In the genomic region with DNA sequence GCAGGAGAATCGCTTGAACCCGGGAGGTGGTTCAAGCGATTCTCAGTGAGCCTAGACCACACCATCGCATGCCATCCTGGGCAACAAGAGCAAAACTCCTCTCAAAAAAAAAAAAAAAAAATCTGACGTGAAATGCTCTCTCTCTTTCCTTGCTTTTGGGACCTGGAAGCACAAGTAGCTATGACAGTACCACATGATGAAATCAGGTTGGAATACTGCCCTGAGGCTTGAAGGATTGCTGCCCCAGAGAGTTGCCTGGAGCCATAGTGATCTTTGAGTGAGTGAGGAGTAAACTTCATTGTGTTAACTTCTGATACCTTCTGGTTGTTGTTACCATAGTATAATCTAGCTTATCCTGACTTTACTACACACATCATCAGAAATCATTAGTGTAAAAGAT, we compare ENCODE assay signal across 10 cellular contexts. TPM values are rescaled to one million over a fixed set of nuclear protein-coding genes. Genes with fewer than 3 reads are reported as not detected.
DNase-seq lines count a peak whose midpoint lies in the region; ATAC-seq and TF ChIP-seq lines count a peak whose summit lies in the region.
"Had no signal": no experiment of that assay in that cellular context is flagged by ENCODE, and none has a peak within 500 bp of the region (broad histone marks: within the 10 kb centered on the region; RNA-seq: fewer than 3 reads in every experiment).

No MANE protein-coding gene starts in this region.

- no peak overlapping the region for H3K9ac ChIP-seq in H9 (ENCODE audit: extremely low read depth, insufficient read length, low read length)
- no peak overlapping the region for H3K9ac ChIP-seq in smooth muscle cell (ENCODE audit: low read depth)
- H3K9ac ChIP-seq: KMS-11 had no signal

- H3K56ac ChIP-seq in H9 (ENCODE audit: insufficient read length, low read depth, low read length): no peak overlapping the region

- peaks cover 6% of the 10 kb centered on the region for H3K79me1 ChIP-seq in H9 (ENCODE audit: insufficient read depth, low read depth, low read length, poor library complexity, severe bottlenecking)

- H3F3A ChIP-seq in smooth muscle cell (ENCODE audit: low read depth): peaks cover 7% of the 10 kb centered on the region

- ATAC-seq in T-helper 17 cell: no peak
- no peak for ATAC-seq in GM19467 (IDR thresholded peaks at IDR 0.05; ENCODE audit: unreplicated experiment)

- H4K5ac ChIP-seq in H9 (ENCODE audit: insufficient read length, low read depth, low read length): no peak overlapping the region

- no peak overlapping the region for H2BK120ac ChIP-seq in H9 (ENCODE audit: low read depth, low read length, poor library complexity, severe bottlenecking)

- H4K91ac ChIP-seq in H9 (ENCODE audit: insufficient read length, low read depth, low read length): no peak overlapping the region

- no peaks in the 10 kb centered on the region; the same call in 1 of the 2 replicates for H3K4me1 ChIP-seq in H9 (ENCODE audit: insufficient read depth, low read length)
- peaks cover 50% of the 10 kb centered on the region for H3K4me1 ChIP-seq in smooth muscle cell (ENCODE audit: low read depth)

- H2BK20ac ChIP-seq in H9 (ENCODE audit: low read depth, low read length, poor library complexity, severe bottlenecking): no peak overlapping the region

- H2BK12ac ChIP-seq in H9 (ENCODE audit: insufficient read length, low read depth, low read length): no peak overlapping the region

- H3K4me2 ChIP-seq in H9 (ENCODE audit: insufficient read depth, insufficient read length, low read length) (no peak overlapping the region), smooth muscle cell (peak overlapping the region; percentile 61)
- H3K4me2 ChIP-seq: KMS-11 had no signal

- H3K79me2 ChIP-seq in H9 (ENCODE audit: insufficient read depth, low read length): peaks cover 14% of the 10 kb centered on the region; the same call in 1 of the 2 replicates
- H3K79me2 ChIP-seq in smooth muscle cell (ENCODE audit: low read depth): peaks cover 97% of the 10 kb centered on the region

- peak overlapping the region in 2 of 3 experiments; percentile 25 to 81; a peak in 3 of 7 replicates for H3K27ac Mint-ChIP-seq in H9
- H3K27ac Mint-ChIP-seq in T-helper 17 cell: peak overlapping the region; percentile 91

- H3K4me1 Mint-ChIP-seq in H9 (peaks cover 43 to 44% of the 10 kb centered on the region in 2 experiments), T-helper 17 cell (peaks cover 56% of the 10 kb centered on the region)

- TF ChIP-seq CTCF in H9 (conservative IDR thresholded peaks at IDR 0.05) (no peak), fibroblast of villous mesenchyme (IDR thresholded peaks at IDR 0.05; ENCODE audit: insufficient read depth, low read depth, low read length) (no peak), smooth muscle cell (IDR thresholded peaks at IDR 0.05; ENCODE audit: borderline replicate concordance, insufficient read depth, poor library complexity, severe bottlenecking) (no peak)

- no peaks in the 10 kb centered on the region for H3K9me3 ChIP-seq in H9 (ENCODE audit: control insufficient read depth, low read depth, low read length)
- no peaks in the 10 kb centered on the region for H3K9me3 ChIP-seq in T-helper 17 cell (ENCODE audit: control insufficient read depth, low read length, poor library complexity, severe bottlenecking)
- no peaks in the 10 kb centered on the region for H3K9me3 ChIP-seq in smooth muscle cell (replicated peaks; ENCODE audit: low read depth)

- no peak overlapping the region for H3K14ac ChIP-seq in H9 (ENCODE audit: insufficient read depth, low read length)

- H3K36me3 Mint-ChIP-seq in H9 (ENCODE audit: insufficient read depth in 1 of 3, low read depth in 3 of 3) (no peaks in the 10 kb centered on the region), T-helper 17 cell (ENCODE audit: low read depth) (no peaks in the 10 kb centered on the region)

- H3K27ac ChIP-seq in H9 (ENCODE audit: insufficient read length, low read depth, low read length): no peak overlapping the region
- peak overlapping the region; percentile 84 for H3K27ac ChIP-seq in smooth muscle cell (ENCODE audit: low read depth)
- H3K27ac ChIP-seq: KMS-11 had no signal

- H2AK5ac ChIP-seq in H9 (ENCODE audit: insufficient read length, low read length): no peak overlapping the region

- no peaks in the 10 kb centered on the region for H3K23me2 ChIP-seq in H9 (ENCODE audit: insufficient read length, low read depth, low read length, poor library complexity, severe bottlenecking)

- no peaks in the 10 kb centered on the region for H3K36me3 ChIP-seq in smooth muscle cell (ENCODE audit: low read depth)

- no peaks in the 10 kb centered on the region for H3K9me3 Mint-ChIP-seq in H9

- H3K27me3 Mint-ChIP-seq in H9 (ENCODE audit: low read depth) (no peaks in the 10 kb centered on the region), T-helper 17 cell (no peaks in the 10 kb centered on the region)

- no peak overlapping the region for H3K23ac ChIP-seq in H9 (ENCODE audit: insufficient read length, low read depth, low read length)

- no peak overlapping the region for H4K8ac ChIP-seq in H9 (replicated peaks; ENCODE audit: insufficient read length, low read depth, low read length)

- H3K27me3 ChIP-seq in H9 (ENCODE audit: insufficient read depth, low read length): no peaks in the 10 kb centered on the region
- no peaks in the 10 kb centered on the region for H3K27me3 ChIP-seq in smooth muscle cell (ENCODE audit: low read depth)

- no peak overlapping the region for H3T11ph ChIP-seq in H9 (ENCODE audit: low read length)

- H3K4ac ChIP-seq in H9 (ENCODE audit: low read depth, low read length): no peak overlapping the region

- H3K4me3 ChIP-seq in fibroblast of villous mesenchyme (ENCODE audit: low read depth, low read length): no peak overlapping the region
- H3K4me3 ChIP-seq in smooth muscle cell: no peak overlapping the region

- H2AFZ ChIP-seq in H9 (ENCODE audit: low read length) (no peak overlapping the region), smooth muscle cell (ENCODE audit: low read depth) (no peak overlapping the region)

- H3K4me3 Mint-ChIP-seq in H9 (no peak overlapping the region), T-helper 17 cell (no peak overlapping the region)

- H3K18ac ChIP-seq in H9 (ENCODE audit: insufficient read length, low read depth, low read length): no peak overlapping the region

- no CpG with 5 or more reads among the region's 5 CpGs for WGBS in H9 (ENCODE audit: extremely low coverage, insufficient read length, low lambda C conversion rate)
- 93% methylated on average over 5 of the region's 5 CpGs for WGBS in smooth muscle cell (ENCODE audit: low lambda C conversion rate)

- H4K20me1 ChIP-seq in H9 (ENCODE audit: control insufficient read depth, insufficient read depth, insufficient read length): no peaks in the 10 kb centered on the region
- H4K20me1 ChIP-seq in smooth muscle cell (ENCODE audit: low read depth): peaks cover 82% of the 10 kb centered on the region

- DNase-seq in H9 (no peak), T-helper 17 cell (no peak), fibroblast of villous mesenchyme (ENCODE audit: low read depth) (peak; percentile 64), smooth muscle cell (lab: John Stamatoyannopoulos, UW; ENCODE audit: unreplicated experiment) (no peak), SIG-M5 treated with dmso at 0.1 percent for 504 hours (lab: John Stamatoyannopoulos, UW; ENCODE audit: unreplicated experiment) (no peak), iPS-NIHi7 (ENCODE audit: extremely low spot score) (no peak)
- DNase-seq: activated CD4-positive, alpha-beta T cell treated with anti-CD3 and anti-CD28 coated beads for 4 hours; central memory CD4-positive, alpha-beta T cell had no signal

- H2BK15ac ChIP-seq in H9 (ENCODE audit: low read depth, low read length): no peak overlapping the region

- H2BK5ac ChIP-seq in H9 (ENCODE audit: insufficient read length, low read length): no peak overlapping the region

RNA-seq across cellular contexts. Expression of a gene that starts 23.3 kb away (rescaled TPM):
- total RNA-seq in H9 (2021): 41.7 and 47.3 TPM in 2 replicates
- 100 to 1,000 TPM; 426 to 437 TPM for total RNA-seq in T-helper 17 cell
- 116 and 164 TPM in 2 replicates for total RNA-seq in fibroblast of villous mesenchyme
- total RNA-seq in smooth muscle cell: 63.5 and 71.8 TPM in 2 replicates
- polyA plus RNA-seq in smooth muscle cell: 43.3 and 46.8 TPM in 2 replicates
